Comparison of ENCODE assay signal across 17 cellular contexts in the genomic region with DNA sequence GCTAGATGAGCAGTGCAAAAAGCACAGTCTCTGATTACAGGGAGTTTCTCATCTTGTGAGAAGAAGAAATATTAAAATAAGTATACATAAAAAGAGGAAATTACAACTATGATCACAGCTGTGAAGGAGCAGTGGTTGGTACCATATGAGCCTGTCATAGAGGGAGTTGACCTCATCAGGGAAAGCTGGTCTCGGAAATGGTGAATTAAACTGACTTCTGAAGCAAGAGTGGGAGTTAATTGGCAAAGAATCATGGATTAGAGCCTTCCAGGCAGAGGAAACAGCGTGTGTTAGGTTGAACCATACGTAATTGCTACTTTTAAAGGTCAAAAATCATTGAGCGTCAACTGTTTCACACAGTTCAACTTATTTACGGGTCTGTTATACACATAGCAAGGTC.
A peak's percentile ranks its signal among the peaks of the same experiment; 100 is the strongest.
DNase-seq lines count a peak whose midpoint lies in the region; ATAC-seq and TF ChIP-seq lines count a peak whose summit lies in the region.
"Had no signal": no experiment of that assay in that cellular context is flagged by ENCODE, and none has a peak within 500 bp of the region (broad histone marks: within the 10 kb centered on the region; RNA-seq: fewer than 3 reads in every experiment).

No MANE protein-coding gene starts in this region.

- ATAC-seq in left colon (peak; percentile 80), omental fat pad (ENCODE audit: low FRiP score) (peak; percentile 37), HG02981 (IDR thresholded peaks at IDR 0.05; ENCODE audit: unreplicated experiment) (no peak), GM21360 (IDR thresholded peaks at IDR 0.05; ENCODE audit: unreplicated experiment) (no peak)
- ATAC-seq: GM23338 had no signal

- TF ChIP-seq CTCF in omental fat pad (IDR thresholded peaks at IDR 0.05) = no peak

- peak overlapping the region; percentile 7 for H3K4me2 ChIP-seq in Karpas-422 (ENCODE audit: low read depth, low read length, poor library complexity, severe bottlenecking)
- H3K4me2 ChIP-seq: BLaER1 treated with 17β-estradiol and CSF1 and Interleukin-3, amounts not matched to agents 10 nM and 100 nM; GM23338 had no signal

- H3K4me3 ChIP-seq in Karpas-422 (ENCODE audit: low read length) = no peak overlapping the region
- H3K4me3 ChIP-seq: BLaER1 treated with 17β-estradiol and CSF1 and Interleukin-3, amounts not matched to agents 10 nM and 100 nM; GM23338 had no signal

- no peak overlapping the region for H3K27ac ChIP-seq in Karpas-422 (ENCODE audit: low read length)
- H3K27ac ChIP-seq: BLaER1 treated with 17β-estradiol and CSF1 and Interleukin-3, amounts not matched to agents 10 nM and 100 nM; HL-60 had no signal

- no peaks in the 10 kb centered on the region for H3K79me2 ChIP-seq in Karpas-422 (ENCODE audit: low read length)

- H3K9me2 ChIP-seq in Karpas-422 (replicated peaks; ENCODE audit: insufficient read depth, low read length) = no peaks in the 10 kb centered on the region

- no peaks in the 10 kb centered on the region for H3K27me3 ChIP-seq in Karpas-422 (ENCODE audit: low read length)
- H3K27me3 ChIP-seq: BLaER1 treated with 17β-estradiol and CSF1 and Interleukin-3, amounts not matched to agents 10 nM and 100 nM had no signal

- intact Hi-C loops in left colon (cut with DNase I, micrococcal nuclease) = no loop called here

- no peak overlapping the region for H2AFZ ChIP-seq in Karpas-422 (ENCODE audit: low read length)
- H2AFZ ChIP-seq: GM23338 had no signal

- no peaks in the 10 kb centered on the region for H3K36me3 ChIP-seq in Karpas-422 (ENCODE audit: insufficient read depth, low read length)
- H3K36me3 ChIP-seq: BLaER1 treated with 17β-estradiol and CSF1 and Interleukin-3, amounts not matched to agents 10 nM and 100 nM had no signal

- no peak for DNase-seq in Karpas-422
- peak; percentile 37 for DNase-seq in OCI-M1 (lab: John Stamatoyannopoulos, UW)
- DNase-seq in left colon = no peak
- DNase-seq in omental fat pad (ENCODE audit: low spot score) = no peak
- no peak for DNase-seq in DMS79 (lab: John Stamatoyannopoulos, UW)
- no peak for DNase-seq in middle frontal gyrus (ENCODE audit: extremely low spot score, low spot score)
- DNase-seq: CD4-positive, CD25-positive, alpha-beta regulatory T cell; CD8-positive, alpha-beta memory T cell; COR-L47; DMS 273 treated with DMSO at 0.1 percent for 48 hours; DMS53; HCEC 1CT had no signal

- H3K9ac ChIP-seq in Karpas-422 (ENCODE audit: low read length) = no peak overlapping the region
- H3K9ac ChIP-seq: BLaER1 treated with 17β-estradiol and CSF1 and Interleukin-3, amounts not matched to agents 10 nM and 100 nM had no signal

- H3K9me3 ChIP-seq in Karpas-422 (ENCODE audit: low read length) = no peaks in the 10 kb centered on the region
- H3K9me3 ChIP-seq: BLaER1 treated with 17β-estradiol and CSF1 and Interleukin-3, amounts not matched to agents 10 nM and 100 nM had no signal

- H3K4me1 ChIP-seq in Karpas-422 (ENCODE audit: low read length) = peaks cover 8% of the 10 kb centered on the region
- H3K4me1 ChIP-seq: BLaER1 treated with 17β-estradiol and CSF1 and Interleukin-3, amounts not matched to agents 10 nM and 100 nM had no signal

- no peaks in the 10 kb centered on the region for H4K20me1 ChIP-seq in Karpas-422 (ENCODE audit: insufficient read depth, low read depth, low read length)
- H4K20me1 ChIP-seq: BLaER1 treated with 17β-estradiol and CSF1 and Interleukin-3, amounts not matched to agents 10 nM and 100 nM had no signal

Comparison
In these comparisons a context has a peak if more than half of its experiments do, and no peak if none do; other contexts are left out.
1. ATAC-seq: peak in left colon (single experiment) and omental fat pad (single experiment); none in HG02981 (single experiment) and GM21360 (single experiment).